21 cellular contexts compared by ENCODE assay signal in genomic region chr7:112234147-112234546, GRCh38. TPM values are rescaled to one million over a fixed set of nuclear protein-coding genes. Genes with fewer than 3 reads are reported as not detected.
DNase-seq lines count a peak whose midpoint lies in the region; ATAC-seq, FAIRE-seq and TF ChIP-seq lines count a peak whose summit lies in the region.
"Had no signal": no experiment of that assay in that cellular context is flagged by ENCODE, and none has a peak within 500 bp of the region (broad histone marks: within the 10 kb centered on the region; RNA-seq: fewer than 3 reads in every experiment).

No MANE protein-coding gene starts in this region.

- no peak overlapping the region for H3K27ac ChIP-seq in K562 (ENCODE audit: extremely low read depth, low read depth, low read length)
- no peak overlapping the region for H3K27ac ChIP-seq in HepG2 (ENCODE audit: extremely low read length, insufficient read depth, low read length)
- H3K27ac ChIP-seq in right lobe of liver, result peak overlapping the region; percentile 75 to 89 (median 82)
- H3K27ac ChIP-seq: BLaER1 had no signal

- POLR2A ChIA-PET in K562 (lab: Yijun Ruan, JAX), result interaction anchor here (0.6 kb wide), 1 partner anchor 13 kb away, joined by 3 read pairs; no protein-coding TSS in a partner anchor
- POLR2A ChIA-PET in HepG2 (lab: Yijun Ruan, JAX), result no interaction called here

- H3K4me3 ChIP-seq in K562, result no peak overlapping the region
- no peak overlapping the region for H3K4me3 ChIP-seq in HepG2 (replicated peaks in 1 of 3; ENCODE audit: insufficient read depth in 1 of 3, low read depth in 2 of 3, low read length in 3 of 3)
- H3K4me3 ChIP-seq in right lobe of liver, result no peak overlapping the region
- H3K4me3 ChIP-seq: BLaER1 had no signal

- no peaks in the 10 kb centered on the region for H3K9me3 ChIP-seq in K562 (replicated peaks; ENCODE audit: control insufficient read depth, insufficient read depth, low read depth, low read length)
- no peaks in the 10 kb centered on the region; the same call in 1 of the 2 replicates for H3K9me3 ChIP-seq in HepG2 (ENCODE audit: low read length)
- no peaks in the 10 kb centered on the region for H3K9me3 ChIP-seq in right lobe of liver
- H3K9me3 ChIP-seq: BE2C, Caco-2 had no signal

- TF ChIP-seq RAD21 in K562 (CRISPR knock-in tag; conservative IDR thresholded peaks at IDR 0.05 in 1 of 2, IDR thresholded peaks at IDR 0.05 in 1 of 2), result no peak
- no peak for TF ChIP-seq RAD21 in HepG2 (CRISPR knock-in tag; IDR thresholded peaks at IDR 0.05)

- H3K9ac ChIP-seq in K562 (ENCODE audit: insufficient read depth in 1 of 2, low read depth in 2 of 2, low read length in 2 of 2), result no peak overlapping the region
- H3K9ac ChIP-seq in HepG2 (ENCODE audit: insufficient read depth, low read depth, low read length), result no peak overlapping the region
- H3K9ac ChIP-seq: BLaER1 had no signal

- CTCF ChIA-PET in K562 (lab: Yijun Ruan, JAX; ENCODE audit: low intra/inter-chr PET ratio), result no interaction called here
- CTCF ChIA-PET in HepG2 (lab: Yijun Ruan, JAX; ENCODE audit: low intra/inter-chr PET ratio, low total read pairs), result no interaction called here

- no TSS peak for BruUV-seq in K562 (replicated peaks; lab: Mats Ljungman, UMichigan)
- BruUV-seq in HepG2 (replicated peaks; lab: Mats Ljungman, UMichigan), result no TSS peak

- FAIRE-seq in K562 (lab: Jason Lieb, UNC) (no peak), HepG2 (lab: Jason Lieb, UNC) (no peak)
- FAIRE-seq: A204.1, D721Med, GM12891, GM19239 had no signal

- H3K79me2 ChIP-seq in K562 (ENCODE audit: control insufficient read depth, insufficient read depth, low read length), result no peaks in the 10 kb centered on the region
- H3K79me2 ChIP-seq in HepG2 (ENCODE audit: insufficient read depth, low read length), result peaks cover 29% of the 10 kb centered on the region

- H2AFZ ChIP-seq in K562 (ENCODE audit: low read depth, low read length) (no peak overlapping the region), HepG2 (ENCODE audit: low read length) (no peak overlapping the region)

- TF ChIP-seq EP300 in K562 (IDR thresholded peaks at IDR 0.05; ENCODE audit: low read length) (no peak), HepG2 (IDR thresholded peaks at IDR 0.05; ENCODE audit: low read depth in 2 of 2, low read length in 2 of 2) (no peak), HepG2 (CRISPR knock-in tag; IDR thresholded peaks at IDR 0.05; ENCODE audit: borderline replicate concordance) (no peak)

- intact Hi-C loops in K562 (cut with micrococcal nuclease) (no loop called here), HepG2 (cut with micrococcal nuclease; ENCODE audit: unreplicated experiment) (no loop called here), right lobe of liver (cut with DNase I) (no loop called here)

- no peak for ATAC-seq in K562
- no peak for ATAC-seq in HepG2
- no peak for ATAC-seq in right lobe of liver
- no peak for ATAC-seq in GM21360 (IDR thresholded peaks at IDR 0.05; ENCODE audit: unreplicated experiment)

- 8% methylated on average over 1 of the region's 1 CpG for WGBS in K562 (ENCODE audit: insufficient coverage, low coverage, missing lambda C conversion rate)
- WGBS in HepG2 (ENCODE audit: low lambda C conversion rate), result 100% methylated on average over 1 of the region's 1 CpG
- 71% methylated on average over 1 of the region's 1 CpG for WGBS in right lobe of liver (ENCODE audit: insufficient coverage, low coverage, low lambda C conversion rate, missing lambda C conversion rate)

- H3K4me2 ChIP-seq in K562 (ENCODE audit: insufficient read depth, low read length), result no peak overlapping the region
- no peak overlapping the region for H3K4me2 ChIP-seq in HepG2 (ENCODE audit: low read depth, low read length)
- H3K4me2 ChIP-seq: BLaER1 had no signal

- H3K36me3 ChIP-seq in K562 (ENCODE audit: control insufficient read depth, insufficient read depth, low read length) (no peaks in the 10 kb centered on the region), HepG2 (replicated peaks in 1 of 2; ENCODE audit: control insufficient read depth in 1 of 2, insufficient read depth in 2 of 2, low read length in 2 of 2) (no peaks in the 10 kb centered on the region; a peak in 1 of 5 replicates), right lobe of liver (no peaks in the 10 kb centered on the region)
- H3K36me3 ChIP-seq: BE2C had no signal

- in situ Hi-C loops in K562 (cut with MboI), result no loop called here
- in situ Hi-C loops in HepG2 (cut with HindIII; ENCODE audit: extremely low pct_ligation_motif_present, low pct_unique_long_range_greater_than_20kb), result no loop called here

- TF ChIP-seq CTCF in K562 (IDR thresholded peaks at IDR 0.05 in 2 of 3, conservative IDR thresholded peaks at IDR 0.05 in 1 of 3; ENCODE audit: insufficient read depth in 2 of 3, low read depth in 1 of 3, low read length in 3 of 3) (no peak), HepG2 (CRISPR knock-in tag; IDR thresholded peaks at IDR 0.05) (no peak), right lobe of liver (IDR thresholded peaks at IDR 0.05) (no peak)

- TF ChIP-seq POLR2A in K562 (conservative IDR thresholded peaks at IDR 0.05) (no peak), HepG2 (IDR thresholded peaks at IDR 0.05; ENCODE audit: insufficient read depth in 1 of 2, low read depth in 2 of 2, low read length in 2 of 2) (no peak), right lobe of liver (IDR thresholded peaks at IDR 0.05) (no peak)

- H3K4me1 ChIP-seq in K562 (replicated peaks in 1 of 2; ENCODE audit: control insufficient read depth in 2 of 2, insufficient read depth in 2 of 2, low read length in 2 of 2) (no peaks in the 10 kb centered on the region), HepG2 (ENCODE audit: insufficient read depth, low read length) (peaks cover 59% of the 10 kb centered on the region), right lobe of liver (peaks cover 0 to 48% (median 7%) of the 10 kb centered on the region in 4 donors)
- H3K4me1 ChIP-seq: BE2C, BLaER1 had no signal

- H4K20me1 ChIP-seq in K562 (replicated peaks; ENCODE audit: control insufficient read depth, insufficient read depth, low read length), result no peaks in the 10 kb centered on the region
- peaks cover 3% of the 10 kb centered on the region; the same call in 1 of the 2 replicates for H4K20me1 ChIP-seq in HepG2 (ENCODE audit: insufficient read depth, low read length)

- H3K27me3 ChIP-seq in K562 (ENCODE audit: control insufficient read depth in 2 of 2, insufficient read depth in 2 of 2, low read length in 2 of 2) (no peaks in the 10 kb centered on the region), HepG2 (ENCODE audit: control insufficient read depth in 1 of 2, insufficient read depth in 2 of 2, low read length in 2 of 2) (no peaks in the 10 kb centered on the region), right lobe of liver (no peaks in the 10 kb centered on the region)
- H3K27me3 ChIP-seq: BE2C, BLaER1 had no signal

- DNase-seq in K562 (ENCODE audit: extremely low read depth in 1 of 4, low spot score in 3 of 4) (no peak), HepG2 (ENCODE audit: low spot score) (no peak), right lobe of liver (no peak), cerebellar cortex (ENCODE audit: low spot score) (no peak)
- DNase-seq: 8988T; ACHN; BE2C; C1 segment of cervical spinal cord; Caco-2; Calu3; CD4-positive, alpha-beta memory T cell; CD4-positive, CD25-positive, alpha-beta regulatory T cell; CD8-positive, alpha-beta memory T cell; DMS79 treated with DMSO at 0.1 percent for 48 hours; GF-D8 had no signal

- H3K9me1 ChIP-seq in K562 (ENCODE audit: control insufficient read depth, insufficient read depth, low read length), result no peaks in the 10 kb centered on the region

RNA-seq across cellular contexts. Expression of gene ZNF277, which starts 27.7 kb away (rescaled TPM):
- 7.6 and 23.6 TPM in 2 replicates for total RNA-seq in K562 (2011; cell fraction: chromatin; rRNA removed; ENCODE audit: low replicate concordance)
- 11.6 and 14.0 TPM in 2 replicates for total RNA-seq in K562 (2011; cell fraction: nucleolus; rRNA removed)
- total RNA-seq in K562 (2011; cell fraction: nucleoplasm; rRNA removed), result 13.6 and 16.2 TPM in 2 replicates
- total RNA-seq in K562 (2014; rRNA removed), result 14.3 and 18.8 TPM in 2 replicates
- total RNA-seq in K562 (2014; rRNA removed; fragmentation: Illumina TruSeq; extraction: Trizol), result 33.5 and 42.0 TPM in 2 replicates
- 27.6 and 29.5 TPM in 2 replicates for total RNA-seq in K562 (2015; rRNA removed; fragmentation: Illumina TruSeq; extraction: Trizol)
- total RNA-seq in K562 (2021), result 18.5 and 20.3 TPM in 2 replicates
- 25.0 and 28.7 TPM in 2 replicates for polyA plus RNA-seq in K562 (2011; rRNA removed)
- 3.1 and 9.3 TPM in 2 replicates for polyA plus RNA-seq in K562 (2011; cell fraction: cytosol; rRNA removed)
- 4.4 and 7.7 TPM in 2 replicates for polyA plus RNA-seq in K562 (2011; cell fraction: nucleus; rRNA removed)
- 16.5 and 55.5 TPM in 2 replicates for polyA plus RNA-seq in K562 (2012)
- polyA plus RNA-seq in K562 (2014; fragmentation: Illumina TruSeq; extraction: Trizol), result 29.4 and 29.8 TPM in 2 replicates
- polyA plus RNA-seq in K562 (2014; fragmentation: Nextera tagmentation; extraction: Ambion mirVana), result 10 to 100 TPM; 27.4 to 27.7 TPM
- polyA plus RNA-seq in K562 (2014; rRNA removed), result 19.3 and 20.7 TPM in 2 replicates
- polyA minus RNA-seq in K562 (2011; rRNA and poly(A)+ RNA removed), result 31.5 and 38.3 TPM in 2 replicates
- 18.6 and 19.1 TPM in 2 replicates for polyA minus RNA-seq in K562 (2011; cell fraction: cytosol; rRNA and poly(A)+ RNA removed)
- polyA minus RNA-seq in K562 (2011; cell fraction: nucleus; rRNA and poly(A)+ RNA removed), result 17.2 and 19.0 TPM in 2 replicates
- 30.1 and 44.8 TPM in 2 replicates for total RNA-seq in HepG2 (2016; rRNA removed; fragmentation: Illumina TruSeq; extraction: Trizol)
- 12.0 and 13.8 TPM in 2 replicates for total RNA-seq in HepG2 (2016; cell fraction: cytosol; rRNA removed; fragmentation: Illumina TruSeq; extraction: Trizol; ENCODE audit: low read depth)
- 29.9 and 44.3 TPM in 2 replicates for total RNA-seq in HepG2 (2016; cell fraction: insoluble cytoplasmic fraction; rRNA removed; fragmentation: Illumina TruSeq; extraction: Trizol)
- 31.0 and 38.7 TPM in 2 replicates for total RNA-seq in HepG2 (2016; cell fraction: membrane; rRNA removed; fragmentation: Illumina TruSeq; extraction: Trizol)
- 20.9 and 21.0 TPM in 2 replicates for total RNA-seq in HepG2 (2016; cell fraction: nucleus; rRNA removed; fragmentation: Illumina TruSeq; extraction: Trizol)
- polyA plus RNA-seq in HepG2 (2011; rRNA removed), result 20.0 and 29.1 TPM in 2 replicates
- 13.8 and 19.6 TPM in 2 replicates for polyA plus RNA-seq in HepG2 (2011; cell fraction: cytosol; rRNA removed)
- polyA plus RNA-seq in HepG2 (2011; cell fraction: nucleus; rRNA removed), result 3.9 and 4.8 TPM in 2 replicates
- polyA plus RNA-seq in HepG2 (2012), result 37.4 and 40.5 TPM in 2 replicates
- 10.2 and 13.8 TPM in 2 replicates for polyA plus RNA-seq in HepG2 (2016; cell fraction: cytosol; fragmentation: Illumina TruSeq; extraction: Trizol; ENCODE audit: low read depth)
- 34.0 and 36.2 TPM in 2 replicates for polyA plus RNA-seq in HepG2 (2016; cell fraction: insoluble cytoplasmic fraction; fragmentation: Illumina TruSeq; extraction: Trizol; ENCODE audit: low read depth)
- polyA plus RNA-seq in HepG2 (2016; cell fraction: membrane; fragmentation: Illumina TruSeq; extraction: Trizol; ENCODE audit: low read depth), result 20.1 and 24.9 TPM in 2 replicates
- polyA plus RNA-seq in HepG2 (2016; cell fraction: nucleus; fragmentation: Illumina TruSeq; extraction: Trizol; ENCODE audit: insufficient read depth, low read depth), result 11.7 and 17.4 TPM in 2 replicates
- polyA minus RNA-seq in HepG2 (2011; rRNA and poly(A)+ RNA removed; ENCODE audit: low replicate concordance), result 7.4 and 8.8 TPM in 2 replicates
- 42.6 and 49.1 TPM in 2 replicates for polyA minus RNA-seq in HepG2 (2011; cell fraction: cytosol; rRNA and poly(A)+ RNA removed)
- 45.6 and 48.4 TPM in 2 replicates for polyA minus RNA-seq in HepG2 (2011; cell fraction: nucleus; rRNA and poly(A)+ RNA removed)
- 10 to 100 TPM; 11.2 to 20.9 (median 13.1) TPM for total RNA-seq in right lobe of liver

RNA-seq across cellular contexts. Expression of gene DOCK4, which starts 27.9 kb away (rescaled TPM):
- total RNA-seq in K562 (2011; cell fraction: chromatin; rRNA removed; ENCODE audit: low replicate concordance), result 15.9 and 23.4 TPM in 2 replicates
- total RNA-seq in K562 (2011; cell fraction: nucleolus; rRNA removed), result 3.8 and 8.0 TPM in 2 replicates
- total RNA-seq in K562 (2011; cell fraction: nucleoplasm; rRNA removed), result 10.6 and 11.6 TPM in 2 replicates
- total RNA-seq in K562 (2014; rRNA removed) (1.5 and 2.0 TPM in 2 replicates), K562 (2014; rRNA removed; fragmentation: Illumina TruSeq; extraction: Trizol) (2.1 and 2.3 TPM in 2 replicates), K562 (2015; rRNA removed; fragmentation: Illumina TruSeq; extraction: Trizol) (1.7 and 2.1 TPM in 2 replicates), K562 (2021) (3.8 and 4.9 TPM in 2 replicates), HepG2 (2016; rRNA removed; fragmentation: Illumina TruSeq; extraction: Trizol) (13.5 and 19.1 TPM in 2 replicates), right lobe of liver (10 to 100 TPM in 5 of 6 experiments, 1 to 10 TPM in 1; 9.4 to 29.9 (median 22.8) TPM)
- polyA plus RNA-seq in K562 (2011; rRNA removed) (3.7 and 5.7 TPM in 2 replicates), K562 (2014; fragmentation: Illumina TruSeq; extraction: Trizol) (1.8 and 2.9 TPM in 2 replicates), K562 (2014; fragmentation: Nextera tagmentation; extraction: Ambion mirVana) (under 1 TPM; 0.42 to 0.45 TPM), K562 (2014; rRNA removed) (3.3 and 3.8 TPM in 2 replicates), HepG2 (2011; rRNA removed) (16.2 and 17.4 TPM in 2 replicates)
- 1.2 and 1.7 TPM in 2 replicates for polyA plus RNA-seq in K562 (2011; cell fraction: cytosol; rRNA removed)
- polyA plus RNA-seq in K562 (2011; cell fraction: nucleus; rRNA removed), result 18.4 and 29.9 TPM in 2 replicates
- 1.9 and 2.4 TPM in 2 replicates for polyA plus RNA-seq in K562 (2012)
- polyA minus RNA-seq in K562 (2011; rRNA and poly(A)+ RNA removed), result 4.3 and 6.8 TPM in 2 replicates
- 1.1 and 1.2 TPM in 2 replicates for polyA minus RNA-seq in K562 (2011; cell fraction: cytosol; rRNA and poly(A)+ RNA removed)
- polyA minus RNA-seq in K562 (2011; cell fraction: nucleus; rRNA and poly(A)+ RNA removed), result 10.6 and 13.5 TPM in 2 replicates
- 6.3 and 6.4 TPM in 2 replicates for total RNA-seq in HepG2 (2016; cell fraction: cytosol; rRNA removed; fragmentation: Illumina TruSeq; extraction: Trizol; ENCODE audit: low read depth)
- 14.2 and 17.5 TPM in 2 replicates for total RNA-seq in HepG2 (2016; cell fraction: insoluble cytoplasmic fraction; rRNA removed; fragmentation: Illumina TruSeq; extraction: Trizol)
- 4.5 and 6.0 TPM in 2 replicates for total RNA-seq in HepG2 (2016; cell fraction: membrane; rRNA removed; fragmentation: Illumina TruSeq; extraction: Trizol)
- 45.8 and 53.4 TPM in 2 replicates for total RNA-seq in HepG2 (2016; cell fraction: nucleus; rRNA removed; fragmentation: Illumina TruSeq; extraction: Trizol)
- polyA plus RNA-seq in HepG2 (2011; cell fraction: cytosol; rRNA removed), result 9.8 and 10.6 TPM in 2 replicates
- polyA plus RNA-seq in HepG2 (2011; cell fraction: nucleus; rRNA removed), result 23.1 and 29.8 TPM in 2 replicates
- polyA plus RNA-seq in HepG2 (2012), result 12.9 and 13.0 TPM in 2 replicates
- 0.15 and 0.33 TPM in 2 replicates for polyA plus RNA-seq in HepG2 (2016; cell fraction: cytosol; fragmentation: Illumina TruSeq; extraction: Trizol; ENCODE audit: low read depth)
- polyA plus RNA-seq in HepG2 (2016; cell fraction: insoluble cytoplasmic fraction; fragmentation: Illumina TruSeq; extraction: Trizol; ENCODE audit: low read depth), result 6.8 TPM in 2 replicates
- polyA plus RNA-seq in HepG2 (2016; cell fraction: membrane; fragmentation: Illumina TruSeq; extraction: Trizol; ENCODE audit: low read depth), result 0.62 and 0.66 TPM in 2 replicates
- 18.9 and 19.8 TPM in 2 replicates for polyA plus RNA-seq in HepG2 (2016; cell fraction: nucleus; fragmentation: Illumina TruSeq; extraction: Trizol; ENCODE audit: insufficient read depth, low read depth)
- polyA minus RNA-seq in HepG2 (2011; rRNA and poly(A)+ RNA removed; ENCODE audit: low replicate concordance), result 5.9 and 36.9 TPM in 2 replicates
- polyA minus RNA-seq in HepG2 (2011; cell fraction: cytosol; rRNA and poly(A)+ RNA removed), result 21.7 and 38.6 TPM in 2 replicates
- polyA minus RNA-seq in HepG2 (2011; cell fraction: nucleus; rRNA and poly(A)+ RNA removed), result 212 and 216 TPM in 2 replicates
- polyA plus RNA-seq: CD4-positive, CD25-positive, alpha-beta regulatory T cell; CD8-positive, alpha-beta memory T cell had no signal

Comparison
In these comparisons a context has a peak if more than half of its experiments do, and no peak if none do; other contexts are left out.
1. H3K27ac ChIP-seq: peak in right lobe of liver (3 of 3); none in K562 (single experiment) and HepG2 (single experiment).